ENCODE assay signal across 19 cellular contexts in genomic region chr17:40264458-40265185, GRCh38. TPM values are rescaled to one million over a fixed set of nuclear protein-coding genes. Genes with fewer than 3 reads are reported as not detected.
DNase-seq lines count a peak whose midpoint lies in the region; TF ChIP-seq lines count a peak whose summit lies in the region.
"Had no signal": no experiment of that assay in that cellular context is flagged by ENCODE, and none has a peak within 500 bp of the region (broad histone marks: within the 10 kb centered on the region; RNA-seq: fewer than 3 reads in every experiment).

No MANE protein-coding gene starts in this region.

- H3K27ac Mint-ChIP-seq in Caco-2 (ENCODE audit: unreplicated experiment) (no peak overlapping the region), endodermal cell (peak overlapping the region; percentile 69), neural crest cell (ENCODE audit: unreplicated experiment) (peak overlapping the region; percentile 90)

- 84 to 85% methylated on average over 6 to 20 of the region's 21 CpGs for WGBS in endodermal cell (ENCODE audit: insufficient coverage in 1 of 2, insufficient read length in 1 of 2), 2 experiments

- H3K27me3 Mint-ChIP-seq in Caco-2 (ENCODE audit: insufficient read depth, unreplicated experiment) (no peaks in the 10 kb centered on the region), endodermal cell (ENCODE audit: insufficient read depth) (no peaks in the 10 kb centered on the region), neural crest cell (ENCODE audit: low read depth) (no peaks in the 10 kb centered on the region)

- H3K36me3 ChIP-seq in Caco-2 (ENCODE audit: control insufficient read depth, insufficient read depth, low read length) (no peaks in the 10 kb centered on the region; the same call in none of the 2 replicates), HEK293 (ENCODE audit: control insufficient read depth in 2 of 2, insufficient read depth in 1 of 2, low read length in 2 of 2) (peaks cover 71 to 79% of the 10 kb centered on the region in 2 experiments), endodermal cell (ENCODE audit: control insufficient read depth, insufficient read depth, low read length) (peaks cover 45% of the 10 kb centered on the region)

- H3K9me3 ChIP-seq in Caco-2 (no peaks in the 10 kb centered on the region), HEK293 (ENCODE audit: control insufficient read depth, insufficient read depth, low read depth, low read length) (no peaks in the 10 kb centered on the region), endodermal cell (ENCODE audit: control insufficient read depth, low read length) (no peaks in the 10 kb centered on the region)
- H3K9me3 ChIP-seq: HAP-1, Peyer's patch had no signal

- H3K27ac ChIP-seq in HEK293 (ENCODE audit: extremely low read depth, low read depth, low read length) (no peak overlapping the region), endodermal cell (ENCODE audit: low read depth, low read length) (no peak overlapping the region)
- H3K27ac ChIP-seq: HL-60, Peyer's patch had no signal

- H3K4me1 Mint-ChIP-seq in Caco-2 (ENCODE audit: low read depth, unreplicated experiment): no peaks in the 10 kb centered on the region
- peaks cover 4% of the 10 kb centered on the region for H3K4me1 Mint-ChIP-seq in endodermal cell
- H3K4me1 Mint-ChIP-seq in neural crest cell: no peaks in the 10 kb centered on the region
- H3K4me1 Mint-ChIP-seq: CD14-positive monocyte had no signal

- POLR2A ChIA-PET in Caco-2 (lab: Charles Lee): no interaction called here
- POLR2A ChIA-PET in HEK293 (lab: Yijun Ruan, JAX): no interaction called here

- peaks cover 33% of the 10 kb centered on the region for H3K36me3 Mint-ChIP-seq in Caco-2 (ENCODE audit: insufficient read depth, unreplicated experiment)
- peaks cover 36% of the 10 kb centered on the region for H3K36me3 Mint-ChIP-seq in endodermal cell (ENCODE audit: low read depth)
- peaks cover 13% of the 10 kb centered on the region for H3K36me3 Mint-ChIP-seq in neural crest cell (ENCODE audit: low read depth)

- TSS peak; percentile 23 for BruUV-seq in Caco-2 (replicated peaks; lab: Mats Ljungman, UMichigan)

- no peak overlapping the region for H3K9ac ChIP-seq in endodermal cell (ENCODE audit: extremely low read depth, low read length, poor library complexity, severe bottlenecking)

- H3K27me3 ChIP-seq in Caco-2 (replicated peaks; ENCODE audit: control insufficient read depth, insufficient read depth, low read length): no peaks in the 10 kb centered on the region
- no peaks in the 10 kb centered on the region for H3K27me3 ChIP-seq in endodermal cell (ENCODE audit: control insufficient read depth, insufficient read depth, low read length, poor library complexity, severe bottlenecking)
- H3K27me3 ChIP-seq: Peyer's patch had no signal

- no peaks in the 10 kb centered on the region for H3K4me1 ChIP-seq in Caco-2
- H3K4me1 ChIP-seq in HEK293 (ENCODE audit: control insufficient read depth, insufficient read depth, low read length): no peaks in the 10 kb centered on the region
- H3K4me1 ChIP-seq in endodermal cell (ENCODE audit: control insufficient read depth, insufficient read depth, low read length): no peaks in the 10 kb centered on the region
- H3K4me1 ChIP-seq: HAP-1 had no signal

- CTCF ChIA-PET in Caco-2 (lab: Charles Lee): interaction anchor here (0.6 kb wide), 1 partner anchor 272 kb away, joined by 3 read pairs; no protein-coding TSS in a partner anchor
- CTCF ChIA-PET in HEK293 (lab: Yijun Ruan, JAX): interaction anchor here (1.2 kb wide), 1 partner anchor 46 kb away, joined by 3 read pairs; no protein-coding TSS in a partner anchor

- H3K9me3 Mint-ChIP-seq in Caco-2 (ENCODE audit: unreplicated experiment): no peaks in the 10 kb centered on the region
- no peaks in the 10 kb centered on the region for H3K9me3 Mint-ChIP-seq in endodermal cell
- no peaks in the 10 kb centered on the region for H3K9me3 Mint-ChIP-seq in neural crest cell
- H3K9me3 Mint-ChIP-seq: CD14-positive monocyte had no signal

- intact Hi-C loops in Caco-2 (cut with micrococcal nuclease; ENCODE audit: unreplicated experiment): no loop called here

- DNase-seq in Caco-2 (no peak), endodermal cell (peak; percentile 74), neural crest cell (ENCODE audit: low read depth, low spot score) (no peak), GM20000 (ENCODE audit: low spot score) (no peak), GDM1 (lab: John Stamatoyannopoulos, UW) (no peak), OCI-M1 (lab: John Stamatoyannopoulos, UW) (no peak)
- DNase-seq: DMS79, KBM-7, NCI-H1105, NCI-H146, NCI-H2081, NCI-H2171 treated with DMSO at 0.1 percent for 48 hours, NCI-H524 treated with DMSO at 0.1 percent for 48 hours, NCI-H82 had no signal

- TF ChIP-seq CTCF in Caco-2 (IDR thresholded peaks at IDR 0.05; ENCODE audit: insufficient read depth in 1 of 2, low read depth in 1 of 2, low read length in 1 of 2, severe bottlenecking in 1 of 2, unreplicated experiment in 1 of 2) (no peak), HEK293 (tag by site-specific recombination; IDR thresholded peaks at IDR 0.05) (no peak), endodermal cell (conservative IDR thresholded peaks at IDR 0.05) (no peak), neural crest cell (conservative IDR thresholded peaks at IDR 0.05) (no peak), GM20000 (IDR thresholded peaks at IDR 0.05; ENCODE audit: extremely low read depth, missing control alignments) (no peak)

- H3K4me3 Mint-ChIP-seq in Caco-2 (ENCODE audit: unreplicated experiment) (no peak overlapping the region), endodermal cell (no peak overlapping the region), neural crest cell (no peak overlapping the region)
- H3K4me3 Mint-ChIP-seq: CD14-positive monocyte had no signal

- H3K4me3 ChIP-seq in Caco-2 (ENCODE audit: low read depth, low read length): no peak overlapping the region
- H3K4me3 ChIP-seq in HEK293 (ENCODE audit: low read depth, low read length): no peak overlapping the region
- H3K4me3 ChIP-seq in endodermal cell (ENCODE audit: low read length): no peak overlapping the region
- H3K4me3 ChIP-seq: HAP-1, Peyer's patch had no signal

TF ChIP-seq in HEK293, 187 proteins besides CTCF, POLR2A, EP300 and RAD21:
- no peak for TF ChIP-seq SCRT2 (tag by site-specific recombination; IDR thresholded peaks at IDR 0.05)
- TF ChIP-seq ZNF354C (tag by site-specific recombination; IDR thresholded peaks at IDR 0.05; ENCODE audit: borderline replicate concordance, low read depth): no peak
- peak; percentile 45; the same call in 1 of the 2 replicates for TF ChIP-seq ZFHX2 (tag by site-specific recombination; conservative IDR thresholded peaks at IDR 0.05)
- TF ChIP-seq EGR2 (tag by site-specific recombination; IDR thresholded peaks at IDR 0.05; ENCODE audit: low read depth): peak; percentile 59; the same call in 1 of the 2 replicates
TF ChIP-seq in HEK293: peak in this region for 2.

RNA-seq across cellular contexts. Expression of gene CDC6, which starts 23.1 kb away (rescaled TPM):
- total RNA-seq in Caco-2 (2022): 86.1 and 96.4 TPM in 2 replicates
- total RNA-seq in endodermal cell: 10 to 100 TPM; 88.4 to 95.4 TPM
- polyA plus RNA-seq in endodermal cell (2013, experiment 1 of 2): 37.8 TPM
- 33.8 TPM for polyA plus RNA-seq in endodermal cell (2013, experiment 2 of 2)
- 94.5 and 104 TPM in 2 replicates for total RNA-seq in neural crest cell

RNA-seq across cellular contexts. Expression of gene RARA, which starts 44.4 kb away (rescaled TPM):
- total RNA-seq in Caco-2 (2022) (26.6 and 27.6 TPM in 2 replicates), endodermal cell (10 to 100 TPM; 22.7 to 27.6 TPM), neural crest cell (22.3 and 25.9 TPM in 2 replicates)
- 51.2 TPM for polyA plus RNA-seq in endodermal cell (2013, experiment 1 of 2)
- 49.4 TPM for polyA plus RNA-seq in endodermal cell (2013, experiment 2 of 2)

RNA-seq across cellular contexts. Expression of gene WIPF2, which starts 45.5 kb away (rescaled TPM):
- total RNA-seq in Caco-2 (2022): 33.4 and 38.3 TPM in 2 replicates
- 10 to 100 TPM; 22.5 to 25.3 TPM for total RNA-seq in endodermal cell
- polyA plus RNA-seq in endodermal cell (2013, experiment 1 of 2): 25.6 TPM
- 24.2 TPM for polyA plus RNA-seq in endodermal cell (2013, experiment 2 of 2)
- 28.7 and 30.2 TPM in 2 replicates for total RNA-seq in neural crest cell
